Comparison of ENCODE assay signal across 33 cellular contexts in genomic region chrX:129445436-129445835, GRCh38.
"Had no signal": no experiment of that assay in that cellular context is flagged by ENCODE, and none has a peak within 500 bp of the region (broad histone marks: within the 10 kb centered on the region; RNA-seq: fewer than 3 reads in every experiment).

No MANE protein-coding gene starts in this region.

- ATAC-seq: activated CD8-positive, alpha-beta memory T cell treated with anti-CD3 and anti-CD28 coated beads, Interleukin-2, amount 10 ng/mL, durations not matched to agents 7 days and 5 days; activated naive CD8-positive, alpha-beta T cell treated with anti-CD3 and anti-CD28 coated beads, Interleukin-2, amount 50 U/mL, for 24 hours; body of pancreas had no signal

- H3K9ac ChIP-seq: KMS-11 had no signal

- H3K9me3 ChIP-seq: body of pancreas, breast epithelium had no signal

- H3K4me1 ChIP-seq: body of pancreas, breast epithelium had no signal

- H3K27ac ChIP-seq: body of pancreas, breast epithelium, KMS-11, PC-9, VCaP had no signal

- H3K27me3 ChIP-seq: body of pancreas had no signal

- H3K4me3 Mint-ChIP-seq: activated B cell treated with CpG ODN at 0.5 μM for 24 hours; activated CD4-positive, alpha-beta memory T cell treated with anti-CD3 and anti-CD28 coated beads, Interleukin-2, amount 10 ng/mL, durations not matched to agents 7 days and 5 days; activated CD8-positive, alpha-beta memory T cell treated with anti-CD3 and anti-CD28 coated beads, Interleukin-2, amount 10 ng/mL, durations not matched to agents 7 days and 5 days; activated naive CD4-positive, alpha-beta T cell treated with anti-CD3 and anti-CD28 coated beads, Interleukin-2, amount 10 ng/mL, durations not matched to agents 7 days and 5 days; activated naive CD8-positive, alpha-beta T cell; activated naive CD8-positive, alpha-beta T cell treated with anti-CD3 and anti-CD28 coated beads, Interleukin-2, amount 50 U/mL, for 24 hours had no signal

- H3K36me3 ChIP-seq: breast epithelium had no signal

- DNase-seq: activated B cell treated with CpG ODN at 0.5 μM for 24 hours; activated CD4-positive, alpha-beta memory T cell treated with anti-CD3 and anti-CD28 coated beads, Interleukin-2, amount 10 ng/mL, durations not matched to agents 7 days and 5 days; activated CD4-positive, alpha-beta T cell treated with anti-CD3 and anti-CD28 coated beads for 4 hours; activated CD4-positive, CD25-positive, alpha-beta regulatory T cell treated with anti-CD3 and anti-CD28 coated beads, Interleukin-2, amount 50 U/mL, for 72 hours; activated CD8-positive, alpha-beta memory T cell treated with anti-CD3 and anti-CD28 coated beads for 24 hours; activated CD8-positive, alpha-beta memory T cell treated with anti-CD3 and anti-CD28 coated beads, Interleukin-2, amount 10 ng/mL, durations not matched to agents 7 days and 5 days; activated CD8-positive, alpha-beta memory T cell treated with anti-CD3 and anti-CD28 coated beads, Interleukin-2, amount 50 U/mL, for 48 hours; activated effector memory CD4-positive, alpha-beta T cell treated with Interleukin-2 at 50 U/mL for 16 hours; activated naive CD4-positive, alpha-beta T cell treated with anti-CD3 and anti-CD28 coated beads, Interleukin-2, amount 10 ng/mL, durations not matched to agents 7 days and 5 days; activated naive CD8-positive, alpha-beta T cell treated with anti-CD3 and anti-CD28 coated beads, Interleukin-2, amount 50 U/mL, for 24 hours; activated T-cell treated with anti-CD3 and anti-CD28 coated beads, Interleukin-2, amount 50 U/mL, for 48 hours; amniotic stem cell; body of pancreas; MM.1S; MV-4-11; NCI-H1092; NCI-H1436 treated with DMSO at 0.1 percent for 48 hours; NCI-H1694 treated with DMSO at 0.1 percent for 48 hours; NCI-H2029; NCI-H510A; NCI-H526; NCI-H748 treated with DMSO at 0.1 percent for 48 hours; NK-92 treated with Interleukin-12 subunit alpha and Interleukin-12 subunit beta, amount 100 ng/mL, for 24 hours; PC-9; Right ventricle myocardium superior; SW 1271; T-helper 1 cell; T-helper 2 cell; T-helper 9 cell had no signal

- H3K36me3 Mint-ChIP-seq: activated CD8-positive, alpha-beta memory T cell treated with anti-CD3 and anti-CD28 coated beads, Interleukin-2, amount 10 ng/mL, durations not matched to agents 7 days and 5 days; activated naive CD4-positive, alpha-beta T cell treated with anti-CD3 and anti-CD28 coated beads, Interleukin-2, amount 10 ng/mL, durations not matched to agents 7 days and 5 days; activated naive CD8-positive, alpha-beta T cell had no signal

- H3K4me1 Mint-ChIP-seq: activated B cell treated with CpG ODN at 0.5 μM for 24 hours; activated CD4-positive, alpha-beta memory T cell treated with anti-CD3 and anti-CD28 coated beads, Interleukin-2, amount 10 ng/mL, durations not matched to agents 7 days and 5 days; activated CD8-positive, alpha-beta memory T cell treated with anti-CD3 and anti-CD28 coated beads, Interleukin-2, amount 10 ng/mL, durations not matched to agents 7 days and 5 days; activated naive CD4-positive, alpha-beta T cell treated with anti-CD3 and anti-CD28 coated beads, Interleukin-2, amount 10 ng/mL, durations not matched to agents 7 days and 5 days; activated naive CD8-positive, alpha-beta T cell treated with anti-CD3 and anti-CD28 coated beads, Interleukin-2, amount 50 U/mL, for 24 hours had no signal

- H3K9me3 Mint-ChIP-seq: activated B cell treated with CpG ODN at 0.5 μM for 24 hours; activated CD4-positive, alpha-beta memory T cell treated with anti-CD3 and anti-CD28 coated beads, Interleukin-2, amount 10 ng/mL, durations not matched to agents 7 days and 5 days; activated naive CD4-positive, alpha-beta T cell treated with anti-CD3 and anti-CD28 coated beads, Interleukin-2, amount 10 ng/mL, durations not matched to agents 7 days and 5 days; activated naive CD8-positive, alpha-beta T cell treated with anti-CD3 and anti-CD28 coated beads, Interleukin-2, amount 50 U/mL, for 24 hours had no signal

- H3K27me3 Mint-ChIP-seq: activated B cell treated with CpG ODN at 0.5 μM for 24 hours; activated CD4-positive, alpha-beta memory T cell treated with anti-CD3 and anti-CD28 coated beads, Interleukin-2, amount 10 ng/mL, durations not matched to agents 7 days and 5 days; activated CD8-positive, alpha-beta memory T cell treated with anti-CD3 and anti-CD28 coated beads, Interleukin-2, amount 10 ng/mL, durations not matched to agents 7 days and 5 days; activated naive CD4-positive, alpha-beta T cell treated with anti-CD3 and anti-CD28 coated beads, Interleukin-2, amount 10 ng/mL, durations not matched to agents 7 days and 5 days; activated naive CD8-positive, alpha-beta T cell; activated naive CD8-positive, alpha-beta T cell treated with anti-CD3 and anti-CD28 coated beads, Interleukin-2, amount 50 U/mL, for 24 hours had no signal

- H3K4me3 ChIP-seq: body of pancreas, breast epithelium, PC-9 had no signal

- H3K27ac Mint-ChIP-seq: activated B cell treated with CpG ODN at 0.5 μM for 24 hours; activated CD4-positive, alpha-beta memory T cell treated with anti-CD3 and anti-CD28 coated beads, Interleukin-2, amount 10 ng/mL, durations not matched to agents 7 days and 5 days; activated CD8-positive, alpha-beta memory T cell treated with anti-CD3 and anti-CD28 coated beads, Interleukin-2, amount 10 ng/mL, durations not matched to agents 7 days and 5 days; activated naive CD4-positive, alpha-beta T cell treated with anti-CD3 and anti-CD28 coated beads, Interleukin-2, amount 10 ng/mL, durations not matched to agents 7 days and 5 days; activated naive CD8-positive, alpha-beta T cell; activated naive CD8-positive, alpha-beta T cell treated with anti-CD3 and anti-CD28 coated beads, Interleukin-2, amount 50 U/mL, for 24 hours had no signal
